ENCODE assay signal across 13 cellular contexts in genomic region chr18:79496237-79496977, GRCh38.
DNase-seq lines count a peak whose midpoint lies in the region; ATAC-seq, FAIRE-seq and TF ChIP-seq lines count a peak whose summit lies in the region.
"Had no signal": no experiment of that assay in that cellular context is flagged by ENCODE, and none has a peak within 500 bp of the region (broad histone marks: within the 10 kb centered on the region; RNA-seq: fewer than 3 reads in every experiment).

No MANE protein-coding gene starts in this region.

- no peak for DNase-seq in GM12891 (ENCODE audit: insufficient read length, low spot score)
- no peak for DNase-seq in activated B cell treated with CpG ODN at 0.5 μM for 24 hours
- DNase-seq in sciatic nerve (ENCODE audit: low spot score) = peak; percentile 55
- no peak for DNase-seq in SW 1271 (lab: John Stamatoyannopoulos, UW)
- no peak for DNase-seq in NCI-H345 treated with DMSO at 0.1 percent for 48 hours (lab: John Stamatoyannopoulos, UW; ENCODE audit: unreplicated experiment)
- DNase-seq in effector memory CD4-positive, alpha-beta T cell = no peak
- no peak for DNase-seq in AML-193 (lab: John Stamatoyannopoulos, UW)
- DNase-seq: activated CD4-positive, alpha-beta memory T cell treated with anti-CD3 and anti-CD28 coated beads for 36 hours; MM.1S; NCI-H2227 treated with DMSO at 0.1 percent for 48 hours had no signal

- H3K27me3 Mint-ChIP-seq in activated B cell treated with CpG ODN at 0.5 μM for 24 hours = no peaks in the 10 kb centered on the region
- H3K27me3 Mint-ChIP-seq: activated CD4-positive, alpha-beta memory T cell treated with anti-CD3 and anti-CD28 coated beads for 36 hours had no signal

- no peak for TF ChIP-seq POLR2A in GM12891 (IDR thresholded peaks at IDR 0.05; ENCODE audit: low read depth, low read length)

- H3K9me3 Mint-ChIP-seq in activated B cell treated with CpG ODN at 0.5 μM for 24 hours = peaks cover 17% of the 10 kb centered on the region

- peak; percentile 31 for FAIRE-seq in GM12891 (lab: Jason Lieb, UNC)

- H3K27ac Mint-ChIP-seq in activated B cell treated with CpG ODN at 0.5 μM for 24 hours = peak overlapping the region; percentile 80
- H3K27ac Mint-ChIP-seq: activated CD4-positive, alpha-beta memory T cell treated with anti-CD3 and anti-CD28 coated beads for 36 hours had no signal

- CTCF ChIA-PET in activated B cell treated with CpG ODN at 0.5 μM for 24 hours (lab: Charles Lee) = interaction anchor here (1.1 to 2.2 kb wide), 3 partner anchors 12 to 53 kb away, joined by 3 to 10 read pairs (median 4); no protein-coding TSS in a partner anchor

- TF ChIP-seq CTCF in activated B cell treated with CpG ODN at 0.5 μM for 24 hours (IDR thresholded peaks at IDR 0.05) = no peak

- H3K36me3 ChIP-seq in effector memory CD4-positive, alpha-beta T cell (ENCODE audit: control insufficient read depth, insufficient read depth, low read length) = peaks cover 28% of the 10 kb centered on the region

- H3K9me3 ChIP-seq in effector memory CD4-positive, alpha-beta T cell (ENCODE audit: control insufficient read depth, low read length) = peaks cover 7% of the 10 kb centered on the region

- POLR2A ChIA-PET in activated B cell treated with CpG ODN at 0.5 μM for 24 hours (lab: Charles Lee) = interaction anchor here (0.6 to 4.7 kb wide), 13 partner anchors 12 to 103 kb away, joined by 3 to 40 read pairs (median 5); no protein-coding TSS in a partner anchor

- H3K4me1 ChIP-seq in effector memory CD4-positive, alpha-beta T cell (ENCODE audit: control insufficient read depth, insufficient read depth, low read length, poor library complexity, severe bottlenecking) = no peaks in the 10 kb centered on the region
- H3K4me1 ChIP-seq: ascending aorta had no signal

- peak overlapping the region; percentile 59 for H3K4me3 Mint-ChIP-seq in activated B cell treated with CpG ODN at 0.5 μM for 24 hours
- H3K4me3 Mint-ChIP-seq: activated CD4-positive, alpha-beta memory T cell treated with anti-CD3 and anti-CD28 coated beads for 36 hours had no signal

- H3K4me1 Mint-ChIP-seq in activated B cell treated with CpG ODN at 0.5 μM for 24 hours = peaks cover 37% of the 10 kb centered on the region

- intact Hi-C loops in activated B cell treated with CpG ODN at 0.5 μM for 24 hours (cut with micrococcal nuclease) (no loop called here), sciatic nerve (cut with DNase I) (no loop called here)

- peak overlapping the region; percentile 16 for H3K27ac ChIP-seq in layer of hippocampus (ENCODE audit: low read depth, low read length)
- H3K27ac ChIP-seq in effector memory CD4-positive, alpha-beta T cell (ENCODE audit: insufficient read depth, low read length, poor library complexity, severe bottlenecking) = no peak overlapping the region
- H3K27ac ChIP-seq: ascending aorta had no signal

- no peaks in the 10 kb centered on the region for H3K27me3 ChIP-seq in layer of hippocampus (ENCODE audit: control insufficient read depth, insufficient read depth, low read length)
- no peaks in the 10 kb centered on the region for H3K27me3 ChIP-seq in effector memory CD4-positive, alpha-beta T cell (replicated peaks; ENCODE audit: control insufficient read depth, insufficient read depth, low read length, poor library complexity, severe bottlenecking)
- H3K27me3 ChIP-seq: ascending aorta had no signal

- ATAC-seq in activated B cell treated with CpG ODN at 0.5 μM for 24 hours (ENCODE audit: low read depth) (peak; percentile 46), sciatic nerve (peak; percentile 7)

- peaks cover 58% of the 10 kb centered on the region for H3K36me3 Mint-ChIP-seq in activated B cell treated with CpG ODN at 0.5 μM for 24 hours (ENCODE audit: low read depth)

- no peak overlapping the region for H3K4me3 ChIP-seq in effector memory CD4-positive, alpha-beta T cell (ENCODE audit: insufficient read depth, low read depth, low read length, poor library complexity, severe bottlenecking)
- H3K4me3 ChIP-seq: ascending aorta, lung had no signal

TF ChIP-seq in GM12891, 5 proteins besides CTCF, POLR2A, EP300 and RAD21:
- TF ChIP-seq PAX5 (IDR thresholded peaks at IDR 0.05; ENCODE audit: insufficient read depth, low read length, severe bottlenecking) (peak; percentile 43), TAF1 (IDR thresholded peaks at IDR 0.05; ENCODE audit: low read depth, low read length) (no peak)
TF ChIP-seq in GM12891: peak in this region for 1.
